Comparison of ENCODE assay signal across 2 cellular contexts in genomic region chr9:92685022-92685421, GRCh38.
TF ChIP-seq lines count a peak whose summit lies in the region.

No MANE protein-coding gene starts in this region.

TF ChIP-seq in GM23338, 12 proteins besides CTCF, POLR2A, EP300 and RAD21:
- TF ChIP-seq CREB1 (CRISPR knock-in tag; IDR thresholded peaks at IDR 0.05; ENCODE audit: low read depth) (no peak), ETS1 (IDR thresholded peaks at IDR 0.05) (no peak)

TF ChIP-seq in GM12878, 131 proteins besides CTCF, POLR2A, EP300 and RAD21:
- TF ChIP-seq IKZF1 (conservative IDR thresholded peaks at IDR 0.05) (no peak), BHLHE40 (IDR thresholded peaks at IDR 0.05; ENCODE audit: borderline replicate concordance in 1 of 2, low read depth in 2 of 2, low read length in 1 of 2) (0 out of 4 replicates have a peak, but pooled peaks of 1 of the 2 experiments have one; percentile 11), RUNX3 (IDR thresholded peaks at IDR 0.05; ENCODE audit: low read length) (peak; percentile 33; the same call in 1 of the 2 replicates), POU2F2 (IDR thresholded peaks at IDR 0.05; ENCODE audit: borderline replicate concordance, low read depth, low read length) (0 out of 3 replicates have a peak, but pooled peaks have one; percentile 32)
